Comparison of ENCODE assay signal across 11 cellular contexts in genomic region chr1:116489231-116489697, GRCh38.
DNase-seq lines count a peak whose midpoint lies in the region; ATAC-seq and TF ChIP-seq lines count a peak whose summit lies in the region.
"Had no signal": no experiment of that assay in that cellular context is flagged by ENCODE, and none has a peak within 500 bp of the region (broad histone marks: within the 10 kb centered on the region; RNA-seq: fewer than 3 reads in every experiment).

No MANE protein-coding gene starts in this region.

- H3K27me3 ChIP-seq in IMR-90 (ENCODE audit: control insufficient read depth, insufficient read depth, low read length) (no peaks in the 10 kb centered on the region), sigmoid colon (no peaks in the 10 kb centered on the region)

- no peak overlapping the region for H2BK20ac ChIP-seq in IMR-90 (ENCODE audit: low read depth, low read length)

- H4K20me1 ChIP-seq in IMR-90 (ENCODE audit: insufficient read depth, low read length) = no peaks in the 10 kb centered on the region

- no peak overlapping the region for H2AK5ac ChIP-seq in IMR-90 (ENCODE audit: low read depth, low read length)

- TF ChIP-seq RAD21 in IMR-90 (IDR thresholded peaks at IDR 0.05; ENCODE audit: low read length) = no peak

- H3K56ac ChIP-seq in IMR-90 (ENCODE audit: extremely low read depth, insufficient read depth, low read length) = no peak overlapping the region

- WGBS in IMR-90 (ENCODE audit: extremely low coverage in 2 of 2, insufficient read length in 1 of 2), 2 experiments = no CpG with 5 or more reads among the region's 5 CpGs
- WGBS in sigmoid colon, 2 donors = 20 to 62% methylated on average over 5 of the region's 5 CpGs

- H3K4me3 ChIP-seq in IMR-90 (ENCODE audit: insufficient read depth, low read depth, low read length) (no peak overlapping the region), sigmoid colon (no peak overlapping the region)

- no peak overlapping the region for H3K23ac ChIP-seq in IMR-90 (ENCODE audit: low read depth, low read length)

- H3K9me3 ChIP-seq in IMR-90 (ENCODE audit: control insufficient read depth, insufficient read depth, low read length) = no peaks in the 10 kb centered on the region
- no peaks in the 10 kb centered on the region for H3K9me3 ChIP-seq in sigmoid colon

- H4K5ac ChIP-seq in IMR-90 (ENCODE audit: low read depth, low read length) = no peak overlapping the region

- in situ Hi-C loops in IMR-90 (cut with MboI; ENCODE audit: low sequenced_read_pairs) = no loop called here
- in situ Hi-C loops in ACHN (cut with HindIII; ENCODE audit: low pct_ligation_motif_present, low pct_unique_long_range_greater_than_20kb, low sequenced_read_pairs) = loop anchor here (25.0 kb wide), 1 partner anchor 352 kb away; no protein-coding TSS in a partner anchor

- no peaks in the 10 kb centered on the region for H3K79me1 ChIP-seq in IMR-90 (ENCODE audit: low read depth in 1 of 2, low read length in 2 of 2)

- H3K36me3 ChIP-seq in IMR-90 (ENCODE audit: control insufficient read depth, insufficient read depth, low read length) = no peaks in the 10 kb centered on the region
- H3K36me3 ChIP-seq in sigmoid colon = no peaks in the 10 kb centered on the region

- H3K27ac ChIP-seq in IMR-90 (ENCODE audit: insufficient read depth, low read length) = no peak overlapping the region
- no peak overlapping the region for H3K27ac ChIP-seq in sigmoid colon

- H3K18ac ChIP-seq in IMR-90 (ENCODE audit: low read depth, low read length) = no peak overlapping the region

- H3K4ac ChIP-seq in IMR-90 (ENCODE audit: low read depth, low read length) = no peak overlapping the region

- CTCF ChIA-PET in IMR-90 (lab: Yijun Ruan, JAX) = interaction anchor here (0.6 kb wide), 1 partner anchor 20 kb away, joined by 3 read pairs; no protein-coding TSS in a partner anchor

- H4K91ac ChIP-seq in IMR-90 (ENCODE audit: insufficient read depth, low read depth, low read length) = no peak overlapping the region

- no peak overlapping the region for H2AFZ ChIP-seq in IMR-90 (replicated peaks; ENCODE audit: low read length, poor library complexity)

- POLR2A ChIA-PET in IMR-90 (lab: Charles Lee; ENCODE audit: unreplicated experiment) = no interaction called here

- no TSS peak for BruUV-seq in IMR-90 (replicated peaks; lab: Mats Ljungman, UMichigan)

- no peak overlapping the region for H4K8ac ChIP-seq in IMR-90 (ENCODE audit: low read depth in 2 of 2, low read length in 2 of 2)

- H3K4me1 ChIP-seq in IMR-90 (ENCODE audit: control insufficient read depth, insufficient read depth, low read length) (peaks cover 9% of the 10 kb centered on the region), sigmoid colon (peaks cover 0 to 3% (median 0%) of the 10 kb centered on the region in 4 donors)

- intact Hi-C loops in IMR-90 (cut with micrococcal nuclease) = loop anchor here (5.0 kb wide), 2 partner anchors 72 to 112 kb away; no protein-coding TSS in a partner anchor
- intact Hi-C loops in sigmoid colon (cut with DNase I) = no loop called here

- H2AK9ac ChIP-seq in IMR-90 (replicated peaks; ENCODE audit: low read depth, low read length, poor library complexity) = no peak overlapping the region

- dilution Hi-C loops in IMR-90 (cut with HindIII; ENCODE audit: low sequenced_read_pairs, unreplicated experiment) = no loop called here

- H2BK120ac ChIP-seq in IMR-90 (ENCODE audit: low read depth, low read length) = no peak overlapping the region

- DNase-seq in IMR-90 (peak; percentile 32), dermis blood vessel endothelial cell (peak; percentile 85), myocyte (ENCODE audit: low read depth) (peak; percentile 34), ACHN (no peak), NCI-H128 (lab: John Stamatoyannopoulos, UW; ENCODE audit: unreplicated experiment) (no peak), sigmoid colon (no peak)
- DNase-seq: central memory CD4-positive, alpha-beta T cell; DMS79; stimulated activated CD4-positive, alpha-beta T cell treated with anti-CD3 and anti-CD28 coated beads, Interleukin-12 subunit alpha, Interleukin-12 subunit beta, amount 100 ng/mL, for 4 hours had no signal

- TF ChIP-seq POLR2A in IMR-90 (IDR thresholded peaks at IDR 0.05; ENCODE audit: low read depth, low read length) = no peak
- no peak for TF ChIP-seq POLR2A in sigmoid colon (IDR thresholded peaks at IDR 0.05)

- no peak overlapping the region for H2BK15ac ChIP-seq in IMR-90 (ENCODE audit: low read depth, low read length)

- H3K14ac ChIP-seq in IMR-90 (replicated peaks; ENCODE audit: low read depth, low read length) = no peak overlapping the region

- no peak overlapping the region for H3K4me2 ChIP-seq in IMR-90 (ENCODE audit: low read depth, low read length)

- TF ChIP-seq EP300 in sigmoid colon (IDR thresholded peaks at IDR 0.05) = no peak

- H2BK5ac ChIP-seq in IMR-90 (ENCODE audit: low read depth, low read length, poor library complexity, severe bottlenecking) = no peak overlapping the region

- no peak overlapping the region for H3K9ac ChIP-seq in IMR-90 (ENCODE audit: low read depth, low read length)

- TF ChIP-seq CTCF in IMR-90 (conservative IDR thresholded peaks at IDR 0.05; ENCODE audit: low read depth, low read length) (no peak), sigmoid colon (IDR thresholded peaks at IDR 0.05) (no peak)

- peak; percentile 56 for ATAC-seq in GM18498 (IDR thresholded peaks at IDR 0.05; ENCODE audit: unreplicated experiment)
- no peak for ATAC-seq in IMR-90 (ENCODE audit: low read depth)
- no peak for ATAC-seq in GM18519 (IDR thresholded peaks at IDR 0.05; ENCODE audit: low FRiP score, unreplicated experiment)

- no peaks in the 10 kb centered on the region; the same call in 1 of the 2 replicates for H3K9me1 ChIP-seq in IMR-90 (ENCODE audit: insufficient read depth, low read length)

TF ChIP-seq in IMR-90, 13 proteins besides CTCF, POLR2A, EP300 and RAD21:
- no peak for TF ChIP-seq FOS (IDR thresholded peaks at IDR 0.05; ENCODE audit: low read depth, low read length)
- TF ChIP-seq USF2 (IDR thresholded peaks at IDR 0.05; ENCODE audit: low read depth, low read length) = peak; percentile 36; the same call in 1 of the 2 replicates

Comparison
In these comparisons a context has a peak if more than half of its experiments do, and no peak if none do; other contexts are left out.
1. DNase-seq: peak in IMR-90 (single experiment), dermis blood vessel endothelial cell (single experiment) and myocyte (single experiment); none in ACHN (single experiment), NCI-H128 (single experiment) and sigmoid colon (single experiment).